ENCODE assay signal across 39 cellular contexts in genomic region chr17:76667786-76668453, GRCh38. TPM values are rescaled to one million over a fixed set of nuclear protein-coding genes. Genes with fewer than 3 reads are reported as not detected.
A peak's percentile ranks its signal among the peaks of the same experiment; 100 is the strongest.
DNase-seq lines count a peak whose midpoint lies in the region; ATAC-seq, FAIRE-seq and TF ChIP-seq lines count a peak whose summit lies in the region.
"Had no signal": no experiment of that assay in that cellular context is flagged by ENCODE, and none has a peak within 500 bp of the region (broad histone marks: within the 10 kb centered on the region; RNA-seq: fewer than 3 reads in every experiment).

No MANE protein-coding gene starts in this region.

- no peaks in the 10 kb centered on the region for H3K27me3 ChIP-seq in K562 (ENCODE audit: control insufficient read depth in 2 of 2, insufficient read depth in 2 of 2, low read length in 2 of 2)
- no peaks in the 10 kb centered on the region for H3K27me3 ChIP-seq in sigmoid colon
- H3K27me3 ChIP-seq: foreskin keratinocyte, heart left ventricle, ovary, uterus had no signal

- POLR2A ChIA-PET in K562 (lab: Yijun Ruan, JAX): interaction anchor here (0.5 to 1.2 kb wide), 3 partner anchors 13 to 1359 kb away, joined by 3 to 4 read pairs (median 4); no protein-coding TSS in a partner anchor

- 46% methylated on average over 14 of the region's 14 CpGs for WGBS in K562 (ENCODE audit: insufficient coverage, low coverage, missing lambda C conversion rate)
- WGBS in sigmoid colon, 2 donors: 84 to 87% methylated on average over 14 of the region's 14 CpGs

- H3K36me3 Mint-ChIP-seq in nephron progenitor cell (ENCODE audit: low read depth): no peaks in the 10 kb centered on the region
- H3K36me3 Mint-ChIP-seq: activated CD4-positive, alpha-beta memory T cell treated with anti-CD3 and anti-CD28 coated beads for 36 hours; natural killer cell had no signal

- H3K9me3 ChIP-seq in K562 (replicated peaks; ENCODE audit: control insufficient read depth, insufficient read depth, low read depth, low read length) (no peaks in the 10 kb centered on the region), sigmoid colon (no peaks in the 10 kb centered on the region)
- H3K9me3 ChIP-seq: heart left ventricle, ovary, uterus had no signal

- FAIRE-seq in K562 (lab: Jason Lieb, UNC): no peak
- no peak for FAIRE-seq in GM19239 (lab: Jason Lieb, UNC)
- FAIRE-seq: colon, D721Med, small intestine had no signal

- H3K4me1 ChIP-seq in K562 (replicated peaks in 1 of 2; ENCODE audit: control insufficient read depth in 2 of 2, insufficient read depth in 2 of 2, low read length in 2 of 2) (peaks cover 26 to 32% of the 10 kb centered on the region in 2 experiments; a peak in 4 of 5 replicates), sigmoid colon (peaks cover 0 to 16% (median 10%) of the 10 kb centered on the region in 4 donors)
- H3K4me1 ChIP-seq: uterus had no signal

- H4K20me1 ChIP-seq in K562 (replicated peaks; ENCODE audit: control insufficient read depth, insufficient read depth, low read length): no peaks in the 10 kb centered on the region

- BruUV-seq in K562 (replicated peaks; lab: Mats Ljungman, UMichigan): no TSS peak

- peaks cover 7% of the 10 kb centered on the region; the same call in 2 of the 3 replicates for H3K79me2 ChIP-seq in K562 (ENCODE audit: control insufficient read depth, insufficient read depth, low read length)

- no peak overlapping the region for H3K4me3 ChIP-seq in K562
- no peak overlapping the region for H3K4me3 ChIP-seq in sigmoid colon
- H3K4me3 ChIP-seq: heart left ventricle, lung, ovary, uterus had no signal

- intact Hi-C loops in K562 (cut with micrococcal nuclease) (no loop called here), sigmoid colon (cut with DNase I) (no loop called here)

- TF ChIP-seq RAD21 in K562 (CRISPR knock-in tag; conservative IDR thresholded peaks at IDR 0.05 in 1 of 2, IDR thresholded peaks at IDR 0.05 in 1 of 2): no peak

- H3K36me3 ChIP-seq in K562 (ENCODE audit: control insufficient read depth, insufficient read depth, low read length): no peaks in the 10 kb centered on the region
- H3K36me3 ChIP-seq in sigmoid colon: no peaks in the 10 kb centered on the region
- H3K36me3 ChIP-seq: heart left ventricle, ovary, uterus had no signal

- H2AFZ ChIP-seq in K562 (ENCODE audit: low read depth, low read length): peak overlapping the region; percentile 88

- ATAC-seq in K562 (0 out of 3 replicates have a peak, but pooled peaks have one; percentile 4), HG03432 (IDR thresholded peaks at IDR 0.05; ENCODE audit: unreplicated experiment) (no peak)
- ATAC-seq: effector memory CD8-positive, alpha-beta T cell; foreskin keratinocyte; heart left ventricle; natural killer cell; PC-3; stimulated activated naive CD8-positive, alpha-beta T cell treated with anti-CD3 and anti-CD28 coated beads, Interleukin-15, Interleukin-2, amounts not matched to agents 100 U/mL and 50 U/mL, for 24 hours had no signal

- no peak overlapping the region for H3K27ac Mint-ChIP-seq in nephron progenitor cell
- H3K27ac Mint-ChIP-seq: activated CD4-positive, alpha-beta memory T cell treated with anti-CD3 and anti-CD28 coated beads for 36 hours; activated T-helper 1 cell treated with anti-CD3 and anti-CD28 coated beads, Interleukin-12 subunit alpha, Interleukin-12 subunit beta, Interleukin-2, Interleukin-4 antibody, amounts not matched to agents 30 ng/mL and 10 ng/mL and 1 ng/mL, durations not matched to agents 14 hours and 24 hours and 36 hours; effector memory CD8-positive, alpha-beta T cell; natural killer cell had no signal

- peak overlapping the region in 1 of 2 experiments; percentile 80; a peak in 2 of 4 replicates for H3K9ac ChIP-seq in K562 (ENCODE audit: insufficient read depth in 1 of 2, low read depth in 2 of 2, low read length in 2 of 2)

- DNase-seq in activated effector memory CD4-positive, alpha-beta T cell treated with anti-CD3 and anti-CD28 coated beads, Interleukin-2, amount 50 U/mL, for 16 hours: peak; percentile 19
- no peak for DNase-seq in activated effector memory CD4-positive, alpha-beta T cell treated with Interleukin-2 at 50 U/mL for 16 hours
- DNase-seq in K562 (ENCODE audit: extremely low read depth in 1 of 4, low spot score in 3 of 4): no peak
- peak; percentile 45 for DNase-seq in iris pigment epithelial cell (ENCODE audit: low read depth)
- DNase-seq in sigmoid colon: peak; percentile 29
- no peak for DNase-seq in GM19239 (ENCODE audit: insufficient read length, low spot score)
- DNase-seq in nephron progenitor cell: no peak
- DNase-seq: activated CD4-positive, alpha-beta memory T cell treated with anti-CD3 and anti-CD28 coated beads for 36 hours; activated CD4-positive, CD25-positive, alpha-beta regulatory T cell treated with anti-CD3 and anti-CD28 coated beads, Interleukin-2, amount 50 U/mL, for 72 hours; activated CD8-positive, alpha-beta memory T cell treated with anti-CD3 and anti-CD28 coated beads, Interleukin-2, amount 50 U/mL, for 48 hours; activated naive CD4-positive, alpha-beta T cell treated with anti-CD3 and anti-CD28 coated beads, Interleukin-2, amount 50 U/mL, for 16 hours; amygdala; DND-41; effector memory CD8-positive, alpha-beta T cell; erythroblast; heart left ventricle; KBM-7; natural killer cell; NCI-H1105; NCI-H1930; NCI-H526 treated with DMSO at 0.1 percent for 48 hours; NK-92 treated with Interleukin-12 subunit alpha and Interleukin-12 subunit beta, amount 100 ng/mL, for 24 hours; ovary; PC-3; retina; small intestine; stimulated activated naive CD8-positive, alpha-beta T cell treated with anti-CD3 and anti-CD28 coated beads, Interleukin-15, Interleukin-2, amounts not matched to agents 100 U/mL and 50 U/mL, for 24 hours; T-helper 2 cell; uterus had no signal

- H3K27ac ChIP-seq in K562 (ENCODE audit: extremely low read depth, low read depth, low read length) (no peak overlapping the region), sigmoid colon (no peak overlapping the region)
- H3K27ac ChIP-seq: C4-2B, foreskin keratinocyte, heart left ventricle, ovary, uterus had no signal

- H3K4me1 Mint-ChIP-seq in nephron progenitor cell: peaks cover 70% of the 10 kb centered on the region

- peaks cover 3% of the 10 kb centered on the region for H3K9me3 Mint-ChIP-seq in nephron progenitor cell
- H3K9me3 Mint-ChIP-seq: activated CD4-positive, alpha-beta memory T cell treated with anti-CD3 and anti-CD28 coated beads for 36 hours; activated T-helper 1 cell treated with anti-CD3 and anti-CD28 coated beads, Interleukin-12 subunit alpha, Interleukin-12 subunit beta, Interleukin-2, Interleukin-4 antibody, amounts not matched to agents 30 ng/mL and 10 ng/mL and 1 ng/mL, durations not matched to agents 14 hours and 24 hours and 36 hours; effector memory CD8-positive, alpha-beta T cell; natural killer cell had no signal

- H3K27me3 Mint-ChIP-seq in nephron progenitor cell (ENCODE audit: low read depth, poor library complexity): peaks cover 8% of the 10 kb centered on the region
- H3K27me3 Mint-ChIP-seq: activated CD4-positive, alpha-beta memory T cell treated with anti-CD3 and anti-CD28 coated beads for 36 hours had no signal

- H3K9me1 ChIP-seq in K562 (ENCODE audit: control insufficient read depth, insufficient read depth, low read length): no peaks in the 10 kb centered on the region

- no peak for TF ChIP-seq CTCF in K562 (IDR thresholded peaks at IDR 0.05 in 2 of 3, conservative IDR thresholded peaks at IDR 0.05 in 1 of 3; ENCODE audit: insufficient read depth in 2 of 3, low read depth in 1 of 3, low read length in 3 of 3)
- no peak for TF ChIP-seq CTCF in sigmoid colon (IDR thresholded peaks at IDR 0.05)
- TF ChIP-seq CTCF in nephron progenitor cell (IDR thresholded peaks at IDR 0.05): no peak

- CTCF ChIA-PET in K562 (lab: Yijun Ruan, JAX; ENCODE audit: low intra/inter-chr PET ratio): no interaction called here

- TF ChIP-seq EP300 in K562 (IDR thresholded peaks at IDR 0.05; ENCODE audit: low read length): no peak
- TF ChIP-seq EP300 in sigmoid colon (IDR thresholded peaks at IDR 0.05): no peak

- TF ChIP-seq POLR2A in K562 (conservative IDR thresholded peaks at IDR 0.05) (no peak), sigmoid colon (IDR thresholded peaks at IDR 0.05) (no peak)

- H3K4me3 Mint-ChIP-seq in nephron progenitor cell: no peak overlapping the region
- H3K4me3 Mint-ChIP-seq: activated CD4-positive, alpha-beta memory T cell treated with anti-CD3 and anti-CD28 coated beads for 36 hours; activated T-helper 1 cell treated with anti-CD3 and anti-CD28 coated beads, Interleukin-12 subunit alpha, Interleukin-12 subunit beta, Interleukin-2, Interleukin-4 antibody, amounts not matched to agents 30 ng/mL and 10 ng/mL and 1 ng/mL, durations not matched to agents 14 hours and 24 hours and 36 hours; effector memory CD8-positive, alpha-beta T cell; natural killer cell had no signal

- no peak overlapping the region; the same call in 1 of the 2 replicates for H3K4me2 ChIP-seq in K562 (ENCODE audit: insufficient read depth, low read length)

- in situ Hi-C loops in K562 (cut with MboI): no loop called here

RNA-seq across cellular contexts. Expression of gene ST6GALNAC1, which starts 24.4 kb away (rescaled TPM):
- total RNA-seq in K562 (2011; cell fraction: chromatin; rRNA removed; ENCODE audit: low replicate concordance): 78.1 and 101 TPM in 2 replicates
- total RNA-seq in K562 (2011; cell fraction: nucleolus; rRNA removed): 67.5 and 71.5 TPM in 2 replicates
- 66.0 and 71.4 TPM in 2 replicates for total RNA-seq in K562 (2011; cell fraction: nucleoplasm; rRNA removed)
- 43.4 and 54.9 TPM in 2 replicates for total RNA-seq in K562 (2014; rRNA removed)
- 47.3 and 50.5 TPM in 2 replicates for total RNA-seq in K562 (2014; rRNA removed; fragmentation: Illumina TruSeq; extraction: Trizol)
- 20.6 and 21.4 TPM in 2 replicates for total RNA-seq in K562 (2015; rRNA removed; fragmentation: Illumina TruSeq; extraction: Trizol)
- 42.9 and 53.1 TPM in 2 replicates for total RNA-seq in K562 (2021)
- 34.7 and 40.1 TPM in 2 replicates for polyA plus RNA-seq in K562 (2011; rRNA removed)
- polyA plus RNA-seq in K562 (2011; cell fraction: cytosol; rRNA removed): 35.5 and 41.2 TPM in 2 replicates
- 54.0 and 74.4 TPM in 2 replicates for polyA plus RNA-seq in K562 (2011; cell fraction: nucleus; rRNA removed)
- polyA plus RNA-seq in K562 (2012): 30.1 and 68.3 TPM in 2 replicates
- polyA plus RNA-seq in K562 (2014; fragmentation: Illumina TruSeq; extraction: Trizol): 62.4 and 68.4 TPM in 2 replicates
- polyA plus RNA-seq in K562 (2014; fragmentation: Nextera tagmentation; extraction: Ambion mirVana): 10 to 100 TPM; 50.4 to 62.9 TPM
- polyA plus RNA-seq in K562 (2014; rRNA removed): 49.1 and 56.0 TPM in 2 replicates
- 31.5 and 36.3 TPM in 2 replicates for polyA minus RNA-seq in K562 (2011; rRNA and poly(A)+ RNA removed)
- 14.5 and 27.7 TPM in 2 replicates for polyA minus RNA-seq in K562 (2011; cell fraction: cytosol; rRNA and poly(A)+ RNA removed)
- 20.6 and 35.8 TPM in 2 replicates for polyA minus RNA-seq in K562 (2011; cell fraction: nucleus; rRNA and poly(A)+ RNA removed)
- total RNA-seq in sigmoid colon: 1 to 10 TPM in 2 of 4 donors, under 1 TPM in 2; 0.81 to 4.6 (median 2.2) TPM
- 100 to 1,000 TPM; 104 to 146 (median 109) TPM for polyA plus RNA-seq in sigmoid colon
- total RNA-seq: A172, HT1080, MCF 10A had no signal

RNA-seq across cellular contexts. Expression of gene MXRA7, which starts 42.8 kb away (rescaled TPM):
- 7.4 and 13.0 TPM in 2 replicates for total RNA-seq in K562 (2011; cell fraction: chromatin; rRNA removed; ENCODE audit: low replicate concordance)
- 13.7 and 15.5 TPM in 2 replicates for total RNA-seq in K562 (2011; cell fraction: nucleolus; rRNA removed)
- 17.9 and 28.3 TPM in 2 replicates for total RNA-seq in K562 (2011; cell fraction: nucleoplasm; rRNA removed)
- 14.1 and 17.1 TPM in 2 replicates for total RNA-seq in K562 (2014; rRNA removed)
- total RNA-seq in K562 (2014; rRNA removed; fragmentation: Illumina TruSeq; extraction: Trizol): 17.8 and 18.9 TPM in 2 replicates
- 8.2 and 8.8 TPM in 2 replicates for total RNA-seq in K562 (2015; rRNA removed; fragmentation: Illumina TruSeq; extraction: Trizol)
- 12.8 and 14.3 TPM in 2 replicates for total RNA-seq in K562 (2021)
- polyA plus RNA-seq in K562 (2011; rRNA removed): 36.8 and 38.4 TPM in 2 replicates
- 14.5 and 26.4 TPM in 2 replicates for polyA plus RNA-seq in K562 (2011; cell fraction: cytosol; rRNA removed)
- 17.3 and 17.5 TPM in 2 replicates for polyA plus RNA-seq in K562 (2011; cell fraction: nucleus; rRNA removed)
- polyA plus RNA-seq in K562 (2012): 9.6 and 28.4 TPM in 2 replicates
- polyA plus RNA-seq in K562 (2014; fragmentation: Illumina TruSeq; extraction: Trizol): 24.4 and 25.0 TPM in 2 replicates
- 1 to 10 TPM; 2.6 to 3.2 TPM for polyA plus RNA-seq in K562 (2014; fragmentation: Nextera tagmentation; extraction: Ambion mirVana)
- polyA plus RNA-seq in K562 (2014; rRNA removed): 14.4 and 22.0 TPM in 2 replicates
- 15.4 and 21.1 TPM in 2 replicates for polyA minus RNA-seq in K562 (2011; rRNA and poly(A)+ RNA removed)
- polyA minus RNA-seq in K562 (2011; cell fraction: cytosol; rRNA and poly(A)+ RNA removed): 13.4 and 15.8 TPM in 2 replicates
- polyA minus RNA-seq in K562 (2011; cell fraction: nucleus; rRNA and poly(A)+ RNA removed): 1.6 and 4.3 TPM in 2 replicates
- total RNA-seq in sigmoid colon: 100 to 1,000 TPM; 327 to 428 (median 348) TPM
- 100 to 1,000 TPM in 1 of 3 donors, 10 to 100 TPM in 1, 1 to 10 TPM in 1; 8.3 to 109 (median 35.3) TPM for polyA plus RNA-seq in sigmoid colon

RNA-seq across cellular contexts. Expression of gene JMJD6, which starts 58.5 kb away (rescaled TPM):
- total RNA-seq in K562 (2011; cell fraction: chromatin; rRNA removed; ENCODE audit: low replicate concordance): 39.0 and 102 TPM in 2 replicates
- total RNA-seq in K562 (2011; cell fraction: nucleolus; rRNA removed): 54.7 and 69.0 TPM in 2 replicates
- total RNA-seq in K562 (2011; cell fraction: nucleoplasm; rRNA removed): 46.6 and 49.9 TPM in 2 replicates
- total RNA-seq in K562 (2014; rRNA removed) (40.2 and 40.7 TPM in 2 replicates), K562 (2014; rRNA removed; fragmentation: Illumina TruSeq; extraction: Trizol) (23.4 and 28.1 TPM in 2 replicates), K562 (2015; rRNA removed; fragmentation: Illumina TruSeq; extraction: Trizol) (37.4 and 38.5 TPM in 2 replicates), K562 (2021) (47.9 and 52.3 TPM in 2 replicates), sigmoid colon (10 to 100 TPM; 21.3 to 37.3 (median 28.9) TPM)
- polyA plus RNA-seq in K562 (2011; rRNA removed) (22.2 and 30.9 TPM in 2 replicates), K562 (2014; fragmentation: Illumina TruSeq; extraction: Trizol) (36.5 and 38.2 TPM in 2 replicates), K562 (2014; fragmentation: Nextera tagmentation; extraction: Ambion mirVana) (10 to 100 TPM in 1 of 2 experiments, 1 to 10 TPM in 1; 2.5 to 10.5 TPM), K562 (2014; rRNA removed) (36.3 and 40.9 TPM in 2 replicates), sigmoid colon (10 to 100 TPM; 24.0 to 28.9 (median 24.8) TPM)
- polyA plus RNA-seq in K562 (2011; cell fraction: cytosol; rRNA removed): 25.7 and 30.0 TPM in 2 replicates
- 83.8 and 88.4 TPM in 2 replicates for polyA plus RNA-seq in K562 (2011; cell fraction: nucleus; rRNA removed)
- polyA plus RNA-seq in K562 (2012): 50.5 and 52.4 TPM in 2 replicates
- polyA minus RNA-seq in K562 (2011; rRNA and poly(A)+ RNA removed): 13.2 and 15.1 TPM in 2 replicates
- polyA minus RNA-seq in K562 (2011; cell fraction: cytosol; rRNA and poly(A)+ RNA removed): 17.1 and 17.9 TPM in 2 replicates
- polyA minus RNA-seq in K562 (2011; cell fraction: nucleus; rRNA and poly(A)+ RNA removed): 12.0 and 22.5 TPM in 2 replicates

RNA-seq across cellular contexts. Expression of gene METTL23, which starts 58.7 kb away (rescaled TPM):
- 39.2 and 44.3 TPM in 2 replicates for total RNA-seq in K562 (2011; cell fraction: chromatin; rRNA removed; ENCODE audit: low replicate concordance)
- 29.1 and 31.7 TPM in 2 replicates for total RNA-seq in K562 (2011; cell fraction: nucleolus; rRNA removed)
- total RNA-seq in K562 (2011; cell fraction: nucleoplasm; rRNA removed): 28.7 and 31.7 TPM in 2 replicates
- 29.4 and 32.9 TPM in 2 replicates for total RNA-seq in K562 (2014; rRNA removed)
- 37.3 and 47.0 TPM in 2 replicates for total RNA-seq in K562 (2014; rRNA removed; fragmentation: Illumina TruSeq; extraction: Trizol)
- total RNA-seq in K562 (2015; rRNA removed; fragmentation: Illumina TruSeq; extraction: Trizol): 24.1 and 29.5 TPM in 2 replicates
- total RNA-seq in K562 (2021): 36.5 TPM in 2 replicates
- 56.7 and 67.3 TPM in 2 replicates for polyA plus RNA-seq in K562 (2011; rRNA removed)
- polyA plus RNA-seq in K562 (2011; cell fraction: cytosol; rRNA removed): 40.2 and 42.2 TPM in 2 replicates
- polyA plus RNA-seq in K562 (2011; cell fraction: nucleus; rRNA removed): 39.8 and 45.6 TPM in 2 replicates
- 44.3 and 52.0 TPM in 2 replicates for polyA plus RNA-seq in K562 (2012)
- polyA plus RNA-seq in K562 (2014; fragmentation: Illumina TruSeq; extraction: Trizol): 41.6 and 44.1 TPM in 2 replicates
- polyA plus RNA-seq in K562 (2014; fragmentation: Nextera tagmentation; extraction: Ambion mirVana): 10 to 100 TPM; 42.2 to 46.1 TPM
- 46.6 and 58.5 TPM in 2 replicates for polyA plus RNA-seq in K562 (2014; rRNA removed)
- 29.0 and 31.8 TPM in 2 replicates for polyA minus RNA-seq in K562 (2011; rRNA and poly(A)+ RNA removed)
- 6.7 and 12.1 TPM in 2 replicates for polyA minus RNA-seq in K562 (2011; cell fraction: cytosol; rRNA and poly(A)+ RNA removed)
- 9.2 and 15.1 TPM in 2 replicates for polyA minus RNA-seq in K562 (2011; cell fraction: nucleus; rRNA and poly(A)+ RNA removed)
- total RNA-seq in sigmoid colon: 10 to 100 TPM; 13.6 to 32.5 (median 20.8) TPM
- 10 to 100 TPM; 25.7 to 34.8 (median 33.6) TPM for polyA plus RNA-seq in sigmoid colon

Comparison
In these comparisons a context has a peak if more than half of its experiments do, and no peak if none do; other contexts are left out.
1. DNase-seq: peak in activated effector memory CD4-positive, alpha-beta T cell treated with anti-CD3 and anti-CD28 coated beads, Interleukin-2, amount 50 U/mL, for 16 hours (single experiment), iris pigment epithelial cell (single experiment) and sigmoid colon (single experiment); none in activated effector memory CD4-positive, alpha-beta T cell treated with Interleukin-2 at 50 U/mL for 16 hours (single experiment), K562 (0 of 4), GM19239 (single experiment) and nephron progenitor cell (single experiment).
2. RNA of gene MXRA7, which starts 42.8 kb away (total RNA-seq): 327 to 428 TPM in sigmoid colon; 7.4 to 28.3 TPM in K562; every median in the first group is over 10 times any median in the second.